Comparison of ENCODE assay signal across 31 cellular contexts in the genomic region with DNA sequence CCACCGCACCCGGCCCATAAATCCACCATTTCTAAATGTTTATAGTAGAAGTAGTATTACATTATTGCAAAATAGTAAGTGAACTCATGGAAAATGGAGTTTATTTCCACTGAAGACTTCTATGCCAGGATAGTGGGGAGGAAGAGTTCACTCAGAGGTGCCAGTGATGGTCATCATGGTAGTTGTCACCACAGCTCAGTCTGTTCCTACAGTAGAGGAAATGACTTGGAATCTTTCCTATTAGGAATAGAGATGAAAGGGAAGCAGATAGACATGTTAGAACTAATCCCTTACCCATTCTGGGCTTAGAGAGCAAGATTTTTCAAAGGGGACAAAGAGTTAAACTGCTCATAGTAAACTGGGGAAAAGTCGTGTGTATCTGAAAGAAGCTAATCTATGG. TPM values are rescaled to one million over a fixed set of nuclear protein-coding genes. Genes with fewer than 3 reads are reported as not detected.
"Had no signal": no experiment of that assay in that cellular context is flagged by ENCODE, and none has a peak within 500 bp of the region (broad histone marks: within the 10 kb centered on the region; RNA-seq: fewer than 3 reads in every experiment).

No MANE protein-coding gene starts in this region.

- H3K4me3 Mint-ChIP-seq: activated CD4-positive, alpha-beta memory T cell treated with anti-CD3 and anti-CD28 coated beads, Interleukin-2, amount 10 ng/mL, durations not matched to agents 7 days and 5 days; activated CD4-positive, alpha-beta T cell treated with anti-CD3 and anti-CD28 coated beads, Interleukin-2, amount 10 ng/mL, durations not matched to agents 7 days and 5 days; activated CD8-positive, alpha-beta memory T cell treated with anti-CD3 and anti-CD28 coated beads, Interleukin-2, amount 10 ng/mL, durations not matched to agents 7 days and 5 days; activated naive CD8-positive, alpha-beta T cell treated with anti-CD3 and anti-CD28 coated beads, Interleukin-2, amount 10 ng/mL, durations not matched to agents 7 days and 5 days; activated T-cell treated with anti-CD3 and anti-CD28 coated beads, Interleukin-2, amount 50 U/mL, for 72 hours; brain; effector memory CD8-positive, alpha-beta T cell; naive thymus-derived CD8-positive, alpha-beta T cell; neural crest cell had no signal

- H3K9me3 Mint-ChIP-seq: activated CD4-positive, alpha-beta memory T cell treated with anti-CD3 and anti-CD28 coated beads, Interleukin-2, amount 10 ng/mL, durations not matched to agents 7 days and 5 days; activated CD4-positive, alpha-beta T cell treated with anti-CD3 and anti-CD28 coated beads, Interleukin-2, amount 10 ng/mL, durations not matched to agents 7 days and 5 days; activated naive CD8-positive, alpha-beta T cell treated with anti-CD3 and anti-CD28 coated beads, Interleukin-2, amount 10 ng/mL, durations not matched to agents 7 days and 5 days; activated T-cell treated with anti-CD3 and anti-CD28 coated beads, Interleukin-2, amount 50 U/mL, for 72 hours; effector memory CD8-positive, alpha-beta T cell; naive thymus-derived CD8-positive, alpha-beta T cell; neural crest cell had no signal

- FAIRE-seq: kidney had no signal

- H3K27me3 ChIP-seq: ascending aorta, gastrocnemius medialis, hepatocyte, suprapubic skin, tibial artery, upper lobe of right lung had no signal

- DNase-seq: activated CD4-positive, alpha-beta memory T cell treated with anti-CD3 and anti-CD28 coated beads, Interleukin-2, amount 10 ng/mL, durations not matched to agents 7 days and 5 days; activated CD4-positive, alpha-beta T cell treated with anti-CD3 and anti-CD28 coated beads for 1 hour; activated CD4-positive, alpha-beta T cell treated with anti-CD3 and anti-CD28 coated beads, Interleukin-2, amount 10 ng/mL, durations not matched to agents 7 days and 5 days; activated CD8-positive, alpha-beta memory T cell treated with anti-CD3 and anti-CD28 coated beads, Interleukin-2, amount 10 ng/mL, durations not matched to agents 7 days and 5 days; activated effector memory CD4-positive, alpha-beta T cell treated with Interleukin-2 at 50 U/mL for 16 hours; activated naive CD4-positive, alpha-beta T cell treated with Interleukin-2 at 50 U/mL for 16 hours; activated naive CD8-positive, alpha-beta T cell treated with anti-CD3 and anti-CD28 coated beads, Interleukin-2, amount 10 ng/mL, durations not matched to agents 7 days and 5 days; activated T-cell treated with anti-CD3 and anti-CD28 coated beads, Interleukin-2, amount 50 U/mL, for 72 hours; caudate nucleus; cortex of kidney; effector memory CD8-positive, alpha-beta T cell; gastrocnemius medialis; glutamatergic neuron; kidney; left colon; naive thymus-derived CD8-positive, alpha-beta T cell; nucleus accumbens; stimulated activated CD4-positive, alpha-beta T cell treated with anti-CD3 and anti-CD28 coated beads, Interleukin-15, amount 100 ng/mL, for 24 hours; stimulated activated CD4-positive, alpha-beta T cell treated with anti-CD3 and anti-CD28 coated beads, Interleukin-2, amount 100 ng/mL, for 24 hours; stimulated activated naive CD4-positive, alpha-beta T cell; T-helper 2 cell; tibial artery had no signal

- H3K27me3 Mint-ChIP-seq: activated CD4-positive, alpha-beta memory T cell treated with anti-CD3 and anti-CD28 coated beads, Interleukin-2, amount 10 ng/mL, durations not matched to agents 7 days and 5 days; activated CD4-positive, alpha-beta T cell treated with anti-CD3 and anti-CD28 coated beads, Interleukin-2, amount 10 ng/mL, durations not matched to agents 7 days and 5 days; activated CD8-positive, alpha-beta memory T cell treated with anti-CD3 and anti-CD28 coated beads, Interleukin-2, amount 10 ng/mL, durations not matched to agents 7 days and 5 days; activated naive CD8-positive, alpha-beta T cell treated with anti-CD3 and anti-CD28 coated beads, Interleukin-2, amount 10 ng/mL, durations not matched to agents 7 days and 5 days; brain; effector memory CD8-positive, alpha-beta T cell; naive thymus-derived CD8-positive, alpha-beta T cell had no signal

- H3K4me1 ChIP-seq: ascending aorta, gastrocnemius medialis, tibial artery, upper lobe of right lung had no signal

- H3K27ac ChIP-seq: ascending aorta, gastrocnemius medialis, hepatocyte, suprapubic skin, tibial artery, upper lobe of right lung had no signal

- H3K4me3 ChIP-seq: ascending aorta, gastrocnemius medialis, hepatocyte, suprapubic skin, tibial artery, upper lobe of right lung had no signal

- ATAC-seq: activated CD8-positive, alpha-beta memory T cell treated with anti-CD3 and anti-CD28 coated beads, Interleukin-2, amount 10 ng/mL, durations not matched to agents 7 days and 5 days; activated T-cell treated with anti-CD3 and anti-CD28 coated beads, Interleukin-2, amount 50 U/mL, for 72 hours; effector memory CD8-positive, alpha-beta T cell; gastrocnemius medialis; left colon; naive thymus-derived CD8-positive, alpha-beta T cell; right cardiac atrium; upper lobe of right lung had no signal

- H3K4me2 ChIP-seq: hepatocyte had no signal

- H3K79me2 ChIP-seq: hepatocyte had no signal

- H3K4me1 Mint-ChIP-seq: activated naive CD8-positive, alpha-beta T cell treated with anti-CD3 and anti-CD28 coated beads, Interleukin-2, amount 10 ng/mL, durations not matched to agents 7 days and 5 days; brain; neural crest cell had no signal

- H2AFZ ChIP-seq: hepatocyte had no signal

- H3K27ac Mint-ChIP-seq: activated CD4-positive, alpha-beta memory T cell treated with anti-CD3 and anti-CD28 coated beads, Interleukin-2, amount 10 ng/mL, durations not matched to agents 7 days and 5 days; activated CD4-positive, alpha-beta T cell treated with anti-CD3 and anti-CD28 coated beads, Interleukin-2, amount 10 ng/mL, durations not matched to agents 7 days and 5 days; activated CD8-positive, alpha-beta memory T cell treated with anti-CD3 and anti-CD28 coated beads, Interleukin-2, amount 10 ng/mL, durations not matched to agents 7 days and 5 days; activated naive CD8-positive, alpha-beta T cell treated with anti-CD3 and anti-CD28 coated beads, Interleukin-2, amount 10 ng/mL, durations not matched to agents 7 days and 5 days; activated T-cell treated with anti-CD3 and anti-CD28 coated beads, Interleukin-2, amount 50 U/mL, for 72 hours; effector memory CD8-positive, alpha-beta T cell had no signal

- H3K9me3 ChIP-seq: ascending aorta, gastrocnemius medialis, suprapubic skin, tibial artery, upper lobe of right lung had no signal

RNA-seq across cellular contexts. Expression of gene GPR179, which starts 26.7 kb away (rescaled TPM):
- total RNA-seq: activated CD4-positive, alpha-beta T cell treated with anti-CD3 and anti-CD28 coated beads, Interleukin-2, amount 10 ng/mL, durations not matched to agents 7 days and 5 days; ascending aorta; chondrocyte; epithelial cell of proximal tubule; kidney had no signal
- polyA plus RNA-seq: naive thymus-derived CD8-positive, alpha-beta T cell had no signal
